ENCODE assay signal across 22 cellular contexts in genomic region chr10:84517455-84518046, GRCh38.
"Had no signal": no experiment of that assay in that cellular context is flagged by ENCODE, and none has a peak within 500 bp of the region (broad histone marks: within the 10 kb centered on the region; RNA-seq: fewer than 3 reads in every experiment).

No MANE protein-coding gene starts in this region.

- H3K9me3 Mint-ChIP-seq: endodermal cell; naive B cell; nephron; stimulated activated memory B cell treated with anti-CD40 and anti-IgM and Interleukin-4, amounts not matched to agents 10 μg/mL and 1 μg/mL and 100 μg/mL, for 72 hours; stimulated activated naive CD8-positive, alpha-beta T cell treated with anti-CD3 and anti-CD28 coated beads, Interleukin-15, Interleukin-2, amounts not matched to agents 100 ng/mL and 50 ng/mL, for 24 hours had no signal

- H3K27ac Mint-ChIP-seq: endodermal cell; stimulated activated memory B cell treated with anti-CD40 and anti-IgM and Interleukin-4, amounts not matched to agents 10 μg/mL and 1 μg/mL and 100 μg/mL, for 72 hours had no signal

- H3K4me3 Mint-ChIP-seq: endodermal cell; naive B cell; nephron; stimulated activated memory B cell treated with anti-CD40 and anti-IgM and Interleukin-4, amounts not matched to agents 10 μg/mL and 1 μg/mL and 100 μg/mL, for 72 hours; stimulated activated naive CD8-positive, alpha-beta T cell treated with anti-CD3 and anti-CD28 coated beads, Interleukin-15, Interleukin-2, amounts not matched to agents 100 ng/mL and 50 ng/mL, for 24 hours had no signal

- H3K9me3 ChIP-seq: colonic mucosa, heart left ventricle, psoas muscle, spleen, testis, tibial nerve had no signal

- H3K27me3 Mint-ChIP-seq: naive B cell; stimulated activated memory B cell treated with anti-CD40 and anti-IgM and Interleukin-4, amounts not matched to agents 10 μg/mL and 1 μg/mL and 100 μg/mL, for 72 hours; stimulated activated naive CD8-positive, alpha-beta T cell treated with anti-CD3 and anti-CD28 coated beads, Interleukin-15, Interleukin-2, amounts not matched to agents 100 ng/mL and 50 ng/mL, for 24 hours had no signal

- DNase-seq: colonic mucosa; dermis blood vessel endothelial cell; endodermal cell; erythroblast; foreskin keratinocyte; heart left ventricle; hippocampal formation; mesendoderm; naive B cell; occipital lobe; psoas muscle; retina; spleen; stimulated activated CD4-positive, alpha-beta T cell treated with anti-CD3 and anti-CD28 coated beads, Interleukin-15, amount 100 ng/mL, for 24 hours; stimulated activated CD4-positive, alpha-beta T cell treated with anti-CD3 and anti-CD28 coated beads, Interleukin-1b, Interleukin-23, amount 100 ng/mL, for 48 hours; stimulated activated CD4-positive, alpha-beta T cell treated with anti-CD3 and anti-CD28 coated beads, Interleukin-4, amount 100 ng/mL, for 24 hours; testis had no signal

- ATAC-seq: foreskin keratinocyte; heart left ventricle; psoas muscle; sciatic nerve; stimulated activated memory B cell treated with anti-CD40 and anti-IgM and Interleukin-4, amounts not matched to agents 10 μg/mL and 1 μg/mL and 100 μg/mL, for 72 hours had no signal

- H3K4me1 Mint-ChIP-seq: naive B cell; stimulated activated memory B cell treated with anti-CD40 and anti-IgM and Interleukin-4, amounts not matched to agents 10 μg/mL and 1 μg/mL and 100 μg/mL, for 72 hours had no signal
